ENCODE assay signal across 8 cellular contexts in the genomic region with DNA sequence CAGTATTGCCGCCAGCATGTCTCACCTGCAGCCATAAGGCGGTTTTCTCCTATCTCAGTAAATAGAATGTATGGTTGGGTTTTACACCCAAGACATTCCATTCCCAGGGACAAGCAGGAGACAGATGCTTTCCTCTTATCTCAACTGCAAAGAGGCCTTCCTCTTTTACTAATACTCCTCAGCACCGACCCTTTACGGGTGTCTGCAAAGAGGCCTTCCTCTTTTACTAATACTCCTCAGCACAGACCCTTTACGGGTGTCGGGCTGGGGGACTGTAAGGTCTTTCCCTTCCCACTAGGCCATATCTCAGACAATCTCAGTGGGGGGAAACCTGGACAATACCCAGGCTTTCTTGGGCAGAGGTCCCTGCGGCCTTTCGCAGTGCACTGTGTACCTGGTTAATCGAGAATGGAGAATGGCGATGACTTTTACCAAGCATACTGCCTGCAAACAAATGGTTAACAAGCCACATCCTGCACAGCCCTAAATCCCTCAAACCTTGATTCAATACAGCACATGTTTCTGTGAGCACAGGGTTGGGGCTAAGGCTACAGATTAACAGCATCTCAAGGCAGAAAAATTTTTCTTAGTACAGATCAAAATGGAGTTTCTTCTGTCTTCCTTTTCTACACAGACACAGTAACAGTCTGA. TPM values are rescaled to one million over a fixed set of nuclear protein-coding genes. Genes with fewer than 3 reads are reported as not detected.
DNase-seq lines count a peak whose midpoint lies in the region; ATAC-seq, FAIRE-seq and TF ChIP-seq lines count a peak whose summit lies in the region.
"Not testable (repeated sequence)": the region's sequence is repeated elsewhere in the genome, so short reads cannot be mapped to it uniquely, and the experiment has no call there.

No MANE protein-coding gene starts in this region.

- not testable (repeated sequence) for H3K9me3 Mint-ChIP-seq in activated B cell treated with CpG ODN at 0.5 μM for 24 hours; MCF 10A (ENCODE audit: unreplicated experiment)

- TF ChIP-seq POLR2A in A549 (IDR thresholded peaks at IDR 0.05; ENCODE audit: low read length); gastroesophageal sphincter (IDR thresholded peaks at IDR 0.05): not testable (repeated sequence)

- H3K9ac ChIP-seq in skeletal muscle satellite cell (ENCODE audit: low read depth, low read length), result peak overlapping the region; percentile 90

- not testable (repeated sequence) for DNase-seq in A549 (ENCODE audit: low read depth in 1 of 2, low spot score in 1 of 2); GM18507 (ENCODE audit: extremely low spot score, insufficient read length, low read depth); activated B cell treated with CpG ODN at 0.5 μM for 24 hours; MCF 10A (ENCODE audit: unreplicated experiment)
- peak; percentile 10 for DNase-seq in NOMO-1 treated with dmso at 0.1 percent for 144 hours (lab: John Stamatoyannopoulos, UW; ENCODE audit: unreplicated experiment)

- WGBS in A549 (ENCODE audit: missing lambda C conversion rate), result 93% methylated on average over 10 of the region's 10 CpGs
- WGBS in gastroesophageal sphincter (ENCODE audit: low coverage in 1 of 2), 2 donors, result 67 to 74% methylated on average over 4 to 7 of the region's 10 CpGs
- WGBS in mesodermal cell (ENCODE audit: insufficient coverage in 2 of 2), 2 experiments, result 89 to 92% methylated on average over 8 of the region's 10 CpGs

- not testable (repeated sequence) for ATAC-seq in A549; activated B cell treated with CpG ODN at 0.5 μM for 24 hours (ENCODE audit: low read depth); gastroesophageal sphincter

- BruUV-seq in MCF 10A (replicated peaks; lab: Mats Ljungman, UMichigan), result not testable (repeated sequence)

- H3K27me3 Mint-ChIP-seq in activated B cell treated with CpG ODN at 0.5 μM for 24 hours; MCF 10A (ENCODE audit: insufficient read depth, unreplicated experiment): not testable (repeated sequence)

- H3K4me1 ChIP-seq in A549 (peaks cover 36% of the 10 kb centered on the region), gastroesophageal sphincter (peaks cover 5 to 67% (median 21%) of the 10 kb centered on the region in 3 donors), mesodermal cell (ENCODE audit: control insufficient read depth, insufficient read depth, low read length, poor library complexity, severe bottlenecking) (peaks cover 17% of the 10 kb centered on the region), skeletal muscle satellite cell (ENCODE audit: control insufficient read depth, insufficient read depth, low read length) (peaks cover 21% of the 10 kb centered on the region)

- TF ChIP-seq RAD21 in A549 (conservative IDR thresholded peaks at IDR 0.05 in 1 of 2, IDR thresholded peaks at IDR 0.05 in 1 of 2), result not testable (repeated sequence)

- H3K27ac Mint-ChIP-seq in activated B cell treated with CpG ODN at 0.5 μM for 24 hours, result peak overlapping the region; percentile 90
- peak overlapping the region; percentile 71 for H3K27ac Mint-ChIP-seq in MCF 10A (ENCODE audit: low read depth, unreplicated experiment)

- FAIRE-seq in A549 (lab: Jason Lieb, UNC), result not testable (repeated sequence)
- FAIRE-seq in GM18507 (lab: Jason Lieb, UNC), result peak; percentile 57

- not testable (repeated sequence) for H3K9me3 ChIP-seq in A549; gastroesophageal sphincter; mesodermal cell (ENCODE audit: control insufficient read depth, low read length); skeletal muscle satellite cell (replicated peaks; ENCODE audit: low read length)

- not testable (repeated sequence) for TF ChIP-seq CTCF in A549 (IDR thresholded peaks at IDR 0.05); activated B cell treated with CpG ODN at 0.5 μM for 24 hours (IDR thresholded peaks at IDR 0.05); MCF 10A (IDR thresholded peaks at IDR 0.05; ENCODE audit: unreplicated experiment); gastroesophageal sphincter (IDR thresholded peaks at IDR 0.05)

- H3K36me3 ChIP-seq in gastroesophageal sphincter (peaks cover 0 to 53% of the 10 kb centered on the region in 2 donors), mesodermal cell (ENCODE audit: control insufficient read depth, insufficient read depth, low read length) (peaks cover 38% of the 10 kb centered on the region), skeletal muscle satellite cell (ENCODE audit: insufficient read depth, low read length) (peaks cover 34% of the 10 kb centered on the region)

- peak overlapping the region; percentile 97 for H3K4me3 Mint-ChIP-seq in activated B cell treated with CpG ODN at 0.5 μM for 24 hours
- H3K4me3 Mint-ChIP-seq in MCF 10A (ENCODE audit: unreplicated experiment), result peak overlapping the region; percentile 81

- H3K27ac ChIP-seq in A549, result peak overlapping the region; percentile 76 to 92
- peak overlapping the region in 3 of 4 donors; percentile 87 to 94 (median 89) for H3K27ac ChIP-seq in gastroesophageal sphincter
- H3K27ac ChIP-seq in mesodermal cell (ENCODE audit: low read depth, low read length, severe bottlenecking), result not testable (repeated sequence)

- intact Hi-C loops in activated B cell treated with CpG ODN at 0.5 μM for 24 hours (cut with micrococcal nuclease), result loop anchor here (2.0 to 5.0 kb wide), 4 partner anchors 75 to 1271 kb away; a partner anchor contains a TSS
- intact Hi-C loops in MCF 10A (cut with micrococcal nuclease), result loop anchor here (5.0 kb wide), 2 partner anchors 92 to 212 kb away; a partner anchor contains a TSS

- H3K4me3 ChIP-seq in A549, result peak overlapping the region; percentile 81
- H3K4me3 ChIP-seq in gastroesophageal sphincter, result peak overlapping the region; percentile 79 to 96
- peak overlapping the region; percentile 79 for H3K4me3 ChIP-seq in mesodermal cell (ENCODE audit: extremely low read depth, insufficient read depth, low read length, poor library complexity, severe bottlenecking)
- H3K4me3 ChIP-seq in skeletal muscle satellite cell (ENCODE audit: low read length), result peak overlapping the region; percentile 96

- CTCF ChIA-PET in A549 (lab: Yijun Ruan, JAX) (interaction anchor here (1.0 to 3.0 kb wide), 3 partner anchors 18 to 346 kb away, joined by 3 to 19 read pairs (median 9); a partner anchor contains a TSS), activated B cell treated with CpG ODN at 0.5 μM for 24 hours (lab: Charles Lee) (interaction anchor here (0.8 kb wide), 1 partner anchor 210 kb away, joined by 3 read pairs; no protein-coding TSS in a partner anchor), MCF 10A (lab: Yijun Ruan, JAX) (interaction anchor here (1.1 to 2.2 kb wide), 4 partner anchors 31 to 344 kb away, joined by 3 to 7 read pairs (median 6); no protein-coding TSS in a partner anchor)

- POLR2A ChIA-PET in A549 (lab: Yijun Ruan, JAX) (interaction anchor here (1.5 to 4.0 kb wide), 4 partner anchors 8 to 211 kb away, joined by 6 to 75 read pairs (median 8); a partner anchor contains a TSS), activated B cell treated with CpG ODN at 0.5 μM for 24 hours (lab: Charles Lee) (interaction anchor here (1.4 to 8.4 kb wide), 6 partner anchors 7 to 1119 kb away, joined by 4 to 217 read pairs (median 7); a partner anchor contains a TSS), MCF 10A (lab: Yijun Ruan, JAX) (interaction anchor here (1.1 to 8.1 kb wide), 13 partner anchors 11 to 111 kb away, joined by 3 to 199 read pairs (median 6); a partner anchor contains a TSS)

- not testable (repeated sequence) for H3K27me3 ChIP-seq in gastroesophageal sphincter; skeletal muscle satellite cell (ENCODE audit: control insufficient read depth, insufficient read depth, low read length)

- not testable (repeated sequence) for TF ChIP-seq EP300 in A549 (IDR thresholded peaks at IDR 0.05); gastroesophageal sphincter (IDR thresholded peaks at IDR 0.05)

- H3K4me2 ChIP-seq in A549, result peak overlapping the region; percentile 85
- peak overlapping the region; percentile 97 for H3K4me2 ChIP-seq in skeletal muscle satellite cell (ENCODE audit: low read length)

- H3K36me3 Mint-ChIP-seq in activated B cell treated with CpG ODN at 0.5 μM for 24 hours (ENCODE audit: low read depth) (peaks cover 54% of the 10 kb centered on the region), MCF 10A (ENCODE audit: insufficient read depth, unreplicated experiment) (peaks cover 26% of the 10 kb centered on the region)

- H3K4me1 Mint-ChIP-seq in activated B cell treated with CpG ODN at 0.5 μM for 24 hours (peaks cover 57% of the 10 kb centered on the region), MCF 10A (ENCODE audit: insufficient read depth, unreplicated experiment) (peaks cover 42% of the 10 kb centered on the region)

RNA-seq across cellular contexts. Expression of a gene that starts 1.2 kb away (rescaled TPM):
- 34.8 and 36.8 TPM in 2 replicates for polyA plus RNA-seq in A549 (2011; rRNA removed)
- 62.4 and 68.2 TPM in 2 replicates for polyA plus RNA-seq in A549 (2012; cell fraction: cytosol; rRNA removed)
- polyA plus RNA-seq in A549 (2012; cell fraction: nucleus; rRNA removed), result 96.5 and 116 TPM in 2 replicates
- polyA plus RNA-seq in A549 (2017; fragmentation: RNase III; extraction: RNeasy Plus Mini Kit Qiagen cat#74134 plus additional on column Dnase treatment), result 52.3 to 54.9 TPM (median 53.2 TPM) in 3 replicates
- 43.0 and 44.9 TPM in 2 replicates for polyA minus RNA-seq in A549 (2011; rRNA and poly(A)+ RNA removed)
- total RNA-seq in activated B cell treated with CpG ODN at 0.5 μM for 24 hours, result 78.1 and 79.6 TPM in 2 replicates
- 36.6 and 46.7 TPM in 2 replicates for total RNA-seq in MCF 10A (2022)
- 10 to 100 TPM; 28.3 to 46.6 (median 41.2) TPM for total RNA-seq in gastroesophageal sphincter
- polyA plus RNA-seq in mesodermal cell (2013, experiment 1 of 2), result 19.8 TPM
- polyA plus RNA-seq in mesodermal cell (2013, experiment 2 of 2), result 22.5 TPM
- 14.6 and 15.2 TPM in 2 replicates for total RNA-seq in skeletal muscle satellite cell (2012; rRNA removed)

RNA-seq across cellular contexts. Expression of a gene that starts 2.7 kb away (rescaled TPM):
- polyA plus RNA-seq in A549 (2011; rRNA removed), result 16.8 and 34.1 TPM in 2 replicates
- 17.7 and 20.8 TPM in 2 replicates for polyA plus RNA-seq in A549 (2012; cell fraction: cytosol; rRNA removed)
- 18.3 and 27.6 TPM in 2 replicates for polyA plus RNA-seq in A549 (2012; cell fraction: nucleus; rRNA removed)
- 20.8 to 24.7 TPM (median 22.3 TPM) in 3 replicates for polyA plus RNA-seq in A549 (2017; fragmentation: RNase III; extraction: RNeasy Plus Mini Kit Qiagen cat#74134 plus additional on column Dnase treatment)
- polyA minus RNA-seq in A549 (2011; rRNA and poly(A)+ RNA removed), result 31.4 and 49.5 TPM in 2 replicates
- total RNA-seq in activated B cell treated with CpG ODN at 0.5 μM for 24 hours, result 60.1 and 62.7 TPM in 2 replicates
- total RNA-seq in MCF 10A (2022), result 19.7 and 21.2 TPM in 2 replicates
- 10 to 100 TPM; 18.5 to 36.8 (median 29.6) TPM for total RNA-seq in gastroesophageal sphincter
- polyA plus RNA-seq in mesodermal cell (2013, experiment 1 of 2), result 18.4 TPM
- 17.8 TPM for polyA plus RNA-seq in mesodermal cell (2013, experiment 2 of 2)
- 10.5 and 12.4 TPM in 2 replicates for total RNA-seq in skeletal muscle satellite cell (2012; rRNA removed)

RNA-seq across cellular contexts. Expression of a gene that starts 29.6 kb away (rescaled TPM):
- polyA plus RNA-seq in A549 (2011; rRNA removed), result 40.1 and 44.0 TPM in 2 replicates
- 12.9 and 16.7 TPM in 2 replicates for polyA plus RNA-seq in A549 (2012; cell fraction: cytosol; rRNA removed)
- 9.8 and 13.5 TPM in 2 replicates for polyA plus RNA-seq in A549 (2012; cell fraction: nucleus; rRNA removed)
- polyA plus RNA-seq in A549 (2017; fragmentation: RNase III; extraction: RNeasy Plus Mini Kit Qiagen cat#74134 plus additional on column Dnase treatment), result 28.0 to 30.2 TPM (median 28.8 TPM) in 3 replicates
- polyA minus RNA-seq in A549 (2011; rRNA and poly(A)+ RNA removed), result 27.1 and 27.9 TPM in 2 replicates
- total RNA-seq in activated B cell treated with CpG ODN at 0.5 μM for 24 hours, result 34.8 and 40.2 TPM in 2 replicates
- total RNA-seq in MCF 10A (2022), result 71.7 and 75.5 TPM in 2 replicates
- total RNA-seq in gastroesophageal sphincter, result 10 to 100 TPM; 29.5 to 41.0 (median 34.3) TPM
- polyA plus RNA-seq in mesodermal cell (2013, experiment 1 of 2), result 36.5 TPM
- 34.9 TPM for polyA plus RNA-seq in mesodermal cell (2013, experiment 2 of 2)
- 48.2 and 49.8 TPM in 2 replicates for total RNA-seq in skeletal muscle satellite cell (2012; rRNA removed)
